ENCODE assay signal across 18 cellular contexts in the genomic region with DNA sequence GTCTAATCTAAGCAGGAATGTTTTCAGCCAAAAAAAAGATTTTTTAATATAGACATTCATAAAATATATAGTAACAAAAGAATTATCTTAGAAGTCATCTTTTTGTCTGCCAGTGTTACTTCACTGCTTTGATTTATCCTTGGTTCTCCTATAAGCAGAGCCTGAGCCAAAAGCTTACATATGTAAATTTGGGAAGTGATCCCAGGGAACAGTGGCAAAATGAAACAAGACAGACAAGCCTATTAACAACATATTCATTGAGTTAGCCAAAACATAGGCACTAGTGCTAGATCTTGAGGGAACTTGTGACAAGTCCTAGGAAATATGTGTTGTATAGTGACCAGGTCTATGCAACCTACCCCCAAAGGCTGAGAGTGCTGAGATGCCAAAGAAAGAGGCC. TPM values are rescaled to one million over a fixed set of nuclear protein-coding genes. Genes with fewer than 3 reads are reported as not detected.
DNase-seq lines count a peak whose midpoint lies in the region; ATAC-seq and TF ChIP-seq lines count a peak whose summit lies in the region.
"Had no signal": no experiment of that assay in that cellular context is flagged by ENCODE, and none has a peak within 500 bp of the region (broad histone marks: within the 10 kb centered on the region; RNA-seq: fewer than 3 reads in every experiment).

No MANE protein-coding gene starts in this region.

- no peak for TF ChIP-seq CTCF in activated CD8-positive, alpha-beta T cell treated with anti-CD3 and anti-CD28 coated beads for 36 hours (IDR thresholded peaks at IDR 0.05)
- no peak for TF ChIP-seq CTCF in endodermal cell (conservative IDR thresholded peaks at IDR 0.05)
- no peak for TF ChIP-seq CTCF in esophagus squamous epithelium (IDR thresholded peaks at IDR 0.05)

- H3K9ac ChIP-seq in endodermal cell (ENCODE audit: extremely low read depth, low read length, poor library complexity, severe bottlenecking) (no peak overlapping the region), Karpas-422 (ENCODE audit: low read length) (no peak overlapping the region)

- POLR2A ChIA-PET in activated CD8-positive, alpha-beta T cell treated with anti-CD3 and anti-CD28 coated beads for 36 hours (lab: Charles Lee), result interaction anchor here (0.6 to 2.1 kb wide), 5 partner anchors 11 to 164 kb away, joined by 3 to 12 read pairs (median 6); a partner anchor contains a TSS

- no peaks in the 10 kb centered on the region for H3K9me2 ChIP-seq in Karpas-422 (replicated peaks; ENCODE audit: insufficient read depth, low read length)

- H3K4me2 ChIP-seq in Karpas-422 (ENCODE audit: low read depth, low read length, poor library complexity, severe bottlenecking), result no peak overlapping the region
- H3K4me2 ChIP-seq: GM23338 had no signal

- ATAC-seq in stimulated activated naive CD8-positive, alpha-beta T cell treated with anti-CD3 and anti-CD28 coated beads, Interleukin-15, Interleukin-2, amounts not matched to agents 100 U/mL and 50 U/mL, for 24 hours, result no peak
- ATAC-seq in activated CD8-positive, alpha-beta T cell treated with anti-CD3 and anti-CD28 coated beads for 36 hours, result no peak
- ATAC-seq: left lung had no signal

- TF ChIP-seq POLR2A in esophagus squamous epithelium (IDR thresholded peaks at IDR 0.05), result no peak

- intact Hi-C loops in activated CD8-positive, alpha-beta T cell treated with anti-CD3 and anti-CD28 coated beads for 36 hours (cut with micrococcal nuclease), result no loop called here
- intact Hi-C loops in esophagus squamous epithelium (cut with DNase I), result no loop called here

- H3K27ac ChIP-seq in endodermal cell (ENCODE audit: low read depth, low read length), result no peak overlapping the region
- no peak overlapping the region for H3K27ac ChIP-seq in esophagus squamous epithelium
- no peak overlapping the region for H3K27ac ChIP-seq in Karpas-422 (ENCODE audit: low read length)
- H3K27ac ChIP-seq: heart right ventricle, left lung had no signal

- peaks cover 58% of the 10 kb centered on the region for H3K4me1 Mint-ChIP-seq in stimulated activated naive CD8-positive, alpha-beta T cell treated with anti-CD3 and anti-CD28 coated beads, Interleukin-15, Interleukin-2, amounts not matched to agents 100 ng/mL and 50 ng/mL, for 24 hours (ENCODE audit: low read depth)
- peaks cover 60% of the 10 kb centered on the region for H3K4me1 Mint-ChIP-seq in activated CD8-positive, alpha-beta T cell treated with anti-CD3 and anti-CD28 coated beads for 36 hours (ENCODE audit: low read depth)
- peaks cover 11% of the 10 kb centered on the region for H3K4me1 Mint-ChIP-seq in endodermal cell

- H3K4me1 ChIP-seq in endodermal cell (ENCODE audit: control insufficient read depth, insufficient read depth, low read length) (peaks cover 5% of the 10 kb centered on the region), esophagus squamous epithelium (no peaks in the 10 kb centered on the region), Karpas-422 (ENCODE audit: low read length) (peaks cover 1% of the 10 kb centered on the region)
- H3K4me1 ChIP-seq: heart right ventricle, upper lobe of left lung had no signal

- peak overlapping the region; percentile 78 for H3K27ac Mint-ChIP-seq in stimulated activated naive CD8-positive, alpha-beta T cell treated with anti-CD3 and anti-CD28 coated beads, Interleukin-15, Interleukin-2, amounts not matched to agents 100 ng/mL and 50 ng/mL, for 24 hours
- peak overlapping the region; percentile 79 for H3K27ac Mint-ChIP-seq in activated CD8-positive, alpha-beta T cell treated with anti-CD3 and anti-CD28 coated beads for 36 hours
- H3K27ac Mint-ChIP-seq in endodermal cell, result peak overlapping the region; percentile 85
- H3K27ac Mint-ChIP-seq: GM23338 had no signal

- no peaks in the 10 kb centered on the region for H3K27me3 Mint-ChIP-seq in stimulated activated naive CD8-positive, alpha-beta T cell treated with anti-CD3 and anti-CD28 coated beads, Interleukin-15, Interleukin-2, amounts not matched to agents 100 ng/mL and 50 ng/mL, for 24 hours
- no peaks in the 10 kb centered on the region for H3K27me3 Mint-ChIP-seq in activated CD8-positive, alpha-beta T cell treated with anti-CD3 and anti-CD28 coated beads for 36 hours
- H3K27me3 Mint-ChIP-seq in endodermal cell (ENCODE audit: insufficient read depth), result no peaks in the 10 kb centered on the region

- CTCF ChIA-PET in activated CD8-positive, alpha-beta T cell treated with anti-CD3 and anti-CD28 coated beads for 36 hours (lab: Charles Lee), result interaction anchor here (0.6 to 4.0 kb wide), 6 partner anchors 8 to 267 kb away, joined by 3 to 18 read pairs (median 6); a partner anchor contains a TSS

- no peaks in the 10 kb centered on the region for H3K9me3 Mint-ChIP-seq in stimulated activated naive CD8-positive, alpha-beta T cell treated with anti-CD3 and anti-CD28 coated beads, Interleukin-15, Interleukin-2, amounts not matched to agents 100 ng/mL and 50 ng/mL, for 24 hours
- no peaks in the 10 kb centered on the region for H3K9me3 Mint-ChIP-seq in activated CD8-positive, alpha-beta T cell treated with anti-CD3 and anti-CD28 coated beads for 36 hours
- no peaks in the 10 kb centered on the region for H3K9me3 Mint-ChIP-seq in endodermal cell
- H3K9me3 Mint-ChIP-seq: GM23338 had no signal

- H3K4me3 ChIP-seq in endodermal cell (ENCODE audit: low read length), result no peak overlapping the region
- no peak overlapping the region for H3K4me3 ChIP-seq in esophagus squamous epithelium
- H3K4me3 ChIP-seq in Karpas-422 (ENCODE audit: low read length), result no peak overlapping the region
- H3K4me3 ChIP-seq: GM23338, heart right ventricle, K562, left lung, mucosa of descending colon, upper lobe of left lung had no signal

- no peaks in the 10 kb centered on the region for H3K27me3 ChIP-seq in endodermal cell (ENCODE audit: control insufficient read depth, insufficient read depth, low read length, poor library complexity, severe bottlenecking)
- no peaks in the 10 kb centered on the region for H3K27me3 ChIP-seq in esophagus squamous epithelium
- no peaks in the 10 kb centered on the region for H3K27me3 ChIP-seq in Karpas-422 (ENCODE audit: low read length)
- H3K27me3 ChIP-seq: heart right ventricle, left lung, upper lobe of left lung had no signal

- H3K36me3 Mint-ChIP-seq in stimulated activated naive CD8-positive, alpha-beta T cell treated with anti-CD3 and anti-CD28 coated beads, Interleukin-15, Interleukin-2, amounts not matched to agents 100 ng/mL and 50 ng/mL, for 24 hours (ENCODE audit: low read depth), result peaks cover 82% of the 10 kb centered on the region
- H3K36me3 Mint-ChIP-seq in activated CD8-positive, alpha-beta T cell treated with anti-CD3 and anti-CD28 coated beads for 36 hours (ENCODE audit: low read depth), result peaks cover 69% of the 10 kb centered on the region
- H3K36me3 Mint-ChIP-seq in endodermal cell (ENCODE audit: low read depth), result peaks cover 54% of the 10 kb centered on the region

- no peak overlapping the region for H2AFZ ChIP-seq in Karpas-422 (ENCODE audit: low read length)
- H2AFZ ChIP-seq: GM23338 had no signal

- H4K20me1 ChIP-seq in Karpas-422 (ENCODE audit: insufficient read depth, low read depth, low read length), result 0 out of 2 replicates have a peak, but pooled peaks cover 4% of the 10 kb centered on the region

- no peak overlapping the region for H3K4me3 Mint-ChIP-seq in stimulated activated naive CD8-positive, alpha-beta T cell treated with anti-CD3 and anti-CD28 coated beads, Interleukin-15, Interleukin-2, amounts not matched to agents 100 ng/mL and 50 ng/mL, for 24 hours
- H3K4me3 Mint-ChIP-seq in activated CD8-positive, alpha-beta T cell treated with anti-CD3 and anti-CD28 coated beads for 36 hours, result no peak overlapping the region
- H3K4me3 Mint-ChIP-seq in endodermal cell, result no peak overlapping the region
- H3K4me3 Mint-ChIP-seq: GM23338 had no signal

- H3K36me3 ChIP-seq in endodermal cell (ENCODE audit: control insufficient read depth, insufficient read depth, low read length) (peaks cover 68% of the 10 kb centered on the region), esophagus squamous epithelium (peaks cover 0 to 99% (median 0%) of the 10 kb centered on the region in 3 donors), Karpas-422 (ENCODE audit: insufficient read depth, low read length) (peaks cover 58% of the 10 kb centered on the region)

- H3K9me3 ChIP-seq in endodermal cell (ENCODE audit: control insufficient read depth, low read length) (no peaks in the 10 kb centered on the region), esophagus squamous epithelium (no peaks in the 10 kb centered on the region), Karpas-422 (ENCODE audit: low read length) (no peaks in the 10 kb centered on the region)
- H3K9me3 ChIP-seq: heart right ventricle, left lung, mucosa of descending colon, upper lobe of left lung had no signal

- no peak for DNase-seq in stimulated activated naive CD8-positive, alpha-beta T cell treated with anti-CD3 and anti-CD28 coated beads, Interleukin-15, Interleukin-2, amounts not matched to agents 100 U/mL and 50 U/mL, for 24 hours
- DNase-seq in activated CD8-positive, alpha-beta T cell treated with anti-CD3 and anti-CD28 coated beads for 36 hours, result no peak
- DNase-seq in endodermal cell, result no peak
- DNase-seq in NCI-H82 treated with DMSO at 0.1 percent for 48 hours (lab: John Stamatoyannopoulos, UW; ENCODE audit: unreplicated experiment), result no peak
- no peak for DNase-seq in COLO829 (ENCODE audit: low spot score)
- DNase-seq in esophagus squamous epithelium (lab: John Stamatoyannopoulos, UW), result no peak
- no peak for DNase-seq in Karpas-422
- DNase-seq: heart right ventricle, left lung, mucosa of descending colon, NCI-H774, SIG-M5, upper lobe of left lung had no signal

- peaks cover 39% of the 10 kb centered on the region for H3K79me2 ChIP-seq in Karpas-422 (ENCODE audit: low read length)

RNA-seq across cellular contexts. Expression of a gene that starts 11.2 kb away (rescaled TPM):
- 10 to 100 TPM; 24.7 to 28.0 TPM for total RNA-seq in activated CD8-positive, alpha-beta T cell treated with anti-CD3 and anti-CD28 coated beads for 36 hours
- 10 to 100 TPM; 23.9 to 35.5 TPM for total RNA-seq in endodermal cell
- polyA plus RNA-seq in endodermal cell (2013, experiment 1 of 2), result 28.6 TPM
- 27.7 TPM for polyA plus RNA-seq in endodermal cell (2013, experiment 2 of 2)
- total RNA-seq in esophagus squamous epithelium, result 10 to 100 TPM; 18.8 to 26.7 (median 20.8) TPM
- 28.4 and 36.0 TPM in 2 replicates for total RNA-seq in Karpas-422 (2014; rRNA removed; shearing (Covaris generic); ENCODE audit: low replicate concordance)

RNA-seq across cellular contexts. Expression of a gene that starts 27.1 kb away (rescaled TPM):
- total RNA-seq in activated CD8-positive, alpha-beta T cell treated with anti-CD3 and anti-CD28 coated beads for 36 hours, result 1 to 10 TPM; 1.4 to 1.8 TPM
- total RNA-seq in endodermal cell (1 to 10 TPM in 1 of 2 donors, not detected in 1; 1.1 TPM), esophagus squamous epithelium (1 to 10 TPM; 2.9 to 9.6 (median 4.3) TPM)
- 0.11 TPM for polyA plus RNA-seq in endodermal cell (2013, experiment 1 of 2)
- not detected for polyA plus RNA-seq in endodermal cell (2013, experiment 2 of 2)
- not detected in 2 replicates for total RNA-seq in Karpas-422 (2014; rRNA removed; shearing (Covaris generic); ENCODE audit: low replicate concordance)
- total RNA-seq: PC-3, renal cortical epithelial cell had no signal
